13 cellular contexts compared by ENCODE assay signal in the genomic region with DNA sequence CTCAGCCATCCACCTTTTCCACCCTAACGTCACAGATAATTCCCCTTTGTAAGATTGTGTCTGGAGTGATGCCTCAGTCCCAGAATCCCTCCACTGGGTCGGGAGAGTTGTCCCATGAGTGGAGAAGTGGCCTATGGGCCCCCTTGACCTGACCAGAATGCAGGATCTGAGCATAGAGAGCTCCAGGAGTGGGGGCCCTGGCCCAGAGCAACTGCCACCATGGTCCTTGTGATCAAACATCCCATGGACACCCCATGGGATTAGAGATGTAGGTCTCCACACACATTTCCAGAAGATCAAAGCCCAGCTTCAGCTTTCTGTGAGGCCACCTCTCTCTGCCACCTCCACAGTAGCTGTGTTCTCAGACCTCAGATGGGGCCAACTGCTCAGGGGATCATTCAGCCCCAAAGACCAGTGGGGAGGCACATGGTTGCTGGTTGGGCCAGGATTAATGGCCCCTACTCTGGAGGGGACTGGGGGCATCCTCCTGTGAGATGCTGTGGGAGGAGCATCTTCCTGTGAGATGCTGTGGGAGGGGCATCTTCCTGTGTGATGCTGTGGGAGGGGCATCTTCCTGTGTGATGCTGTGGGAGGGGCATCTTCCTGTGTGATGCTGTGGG. TPM values are rescaled to one million over a fixed set of nuclear protein-coding genes. Genes with fewer than 3 reads are reported as not detected.
DNase-seq lines count a peak whose midpoint lies in the region; ATAC-seq lines count a peak whose summit lies in the region.
"Had no signal": no experiment of that assay in that cellular context is flagged by ENCODE, and none has a peak within 500 bp of the region (broad histone marks: within the 10 kb centered on the region; RNA-seq: fewer than 3 reads in every experiment).

No MANE protein-coding gene starts in this region.

- intact Hi-C loops in naive thymus-derived CD4-positive, alpha-beta T cell (cut with micrococcal nuclease) = loop anchor here (1.0 to 5.0 kb wide), 6 partner anchors 174 to 1119 kb away; a partner anchor contains a TSS

- ATAC-seq in naive thymus-derived CD4-positive, alpha-beta T cell = peak; percentile 58
- no peak for ATAC-seq in activated CD4-positive, CD25-positive, alpha-beta regulatory T cell treated with anti-CD3 and anti-CD28 coated beads, Interleukin-2, amount 50 U/mL, for 24 hours
- ATAC-seq: body of pancreas had no signal

- peaks cover 13 to 46% (median 34%) of the 10 kb centered on the region in 7 donors for H3K4me1 Mint-ChIP-seq in naive thymus-derived CD4-positive, alpha-beta T cell

- peak overlapping the region; percentile 72 for H3K27ac ChIP-seq in naive thymus-derived CD4-positive, alpha-beta T cell (ENCODE audit: low read depth, low read length)
- H3K27ac ChIP-seq: 22Rv1, body of pancreas, RWPE1 had no signal

- H3K4me1 ChIP-seq in naive thymus-derived CD4-positive, alpha-beta T cell (ENCODE audit: control insufficient read depth in 2 of 2, insufficient read depth in 2 of 2, low read length in 2 of 2) = peaks cover 23 to 32% of the 10 kb centered on the region in 2 donors

- H3K4me3 ChIP-seq in naive thymus-derived CD4-positive, alpha-beta T cell (ENCODE audit: low read length) = no peak overlapping the region
- H3K4me3 ChIP-seq: body of pancreas had no signal

- peaks cover 0 to 11% (median 0%) of the 10 kb centered on the region in 11 donors for H3K9me3 Mint-ChIP-seq in naive thymus-derived CD4-positive, alpha-beta T cell

- POLR2A ChIA-PET in naive thymus-derived CD4-positive, alpha-beta T cell (lab: Charles Lee) = no interaction called here

- H3K36me3 Mint-ChIP-seq in naive thymus-derived CD4-positive, alpha-beta T cell = peaks cover 0 to 3% (median 0%) of the 10 kb centered on the region in 5 donors

- CTCF ChIA-PET in naive thymus-derived CD4-positive, alpha-beta T cell (lab: Charles Lee) = no interaction called here

- H3K27me3 ChIP-seq in naive thymus-derived CD4-positive, alpha-beta T cell (ENCODE audit: control insufficient read depth in 2 of 2, insufficient read depth in 2 of 2, low read length in 2 of 2) = no peaks in the 10 kb centered on the region
- H3K27me3 ChIP-seq: body of pancreas had no signal

- no peaks in the 10 kb centered on the region for H3K9me3 ChIP-seq in naive thymus-derived CD4-positive, alpha-beta T cell (ENCODE audit: control insufficient read depth in 2 of 3, low read length in 3 of 3)
- H3K9me3 ChIP-seq: body of pancreas had no signal

- DNase-seq in DMS153 (lab: John Stamatoyannopoulos, UW) = peak; percentile 42
- DNase-seq in DMS153 treated with DMSO at 0.1 percent for 48 hours (lab: John Stamatoyannopoulos, UW; ENCODE audit: unreplicated experiment) = no peak
- DNase-seq in NCI-H1436 treated with DMSO at 0.1 percent for 48 hours (lab: John Stamatoyannopoulos, UW) = peak; percentile 18
- peak; percentile 59 to 64 for DNase-seq in activated T-cell treated with anti-CD3 and anti-CD28 coated beads, Interleukin-2, amount 50 U/mL, for 48 hours
- DNase-seq in naive thymus-derived CD4-positive, alpha-beta T cell = peak in 8 of 9 donors; percentile 51 to 71 (median 65)
- DNase-seq in islet precursor cell = no peak
- no peak for DNase-seq in NCI-H1048 (lab: John Stamatoyannopoulos, UW)
- DNase-seq: body of pancreas, DMS79 treated with DMSO at 0.1 percent for 48 hours, NCI-H2081 treated with DMSO at 0.1 percent for 48 hours had no signal

- no peaks in the 10 kb centered on the region for H3K27me3 Mint-ChIP-seq in naive thymus-derived CD4-positive, alpha-beta T cell

- H3K36me3 ChIP-seq in naive thymus-derived CD4-positive, alpha-beta T cell (ENCODE audit: control insufficient read depth in 2 of 3, insufficient read depth in 3 of 3, low read length in 3 of 3) = no peaks in the 10 kb centered on the region

- peak overlapping the region in 4 of 10 donors; percentile 14 to 64 (median 30) for H3K4me3 Mint-ChIP-seq in naive thymus-derived CD4-positive, alpha-beta T cell

- H3K27ac Mint-ChIP-seq in naive thymus-derived CD4-positive, alpha-beta T cell = peak overlapping the region in 8 of 9 donors; percentile 76 to 100 (median 95)

RNA-seq across cellular contexts. Expression of a gene that starts 28.5 kb away (rescaled TPM):
- 10 to 100 TPM in 2 of 5 experiments, 1 to 10 TPM in 2, under 1 TPM in 1; 0.66 to 60.0 (median 9.4) TPM for total RNA-seq in naive thymus-derived CD4-positive, alpha-beta T cell
- polyA plus RNA-seq in naive thymus-derived CD4-positive, alpha-beta T cell = 10 to 100 TPM in 1 of 2 donors, under 1 TPM in 1; 0.35 to 18.2 TPM

Comparison
In these comparisons a context has a peak if more than half of its experiments do, and no peak if none do; other contexts are left out.
1. DNase-seq: peak in DMS153 (single experiment), NCI-H1436 treated with DMSO at 0.1 percent for 48 hours (single experiment), activated T-cell treated with anti-CD3 and anti-CD28 coated beads, Interleukin-2, amount 50 U/mL, for 48 hours (2 of 2) and naive thymus-derived CD4-positive, alpha-beta T cell (8 of 9); none in DMS153 treated with DMSO at 0.1 percent for 48 hours (single experiment), islet precursor cell (single experiment) and NCI-H1048 (single experiment).